In the genomic region with DNA sequence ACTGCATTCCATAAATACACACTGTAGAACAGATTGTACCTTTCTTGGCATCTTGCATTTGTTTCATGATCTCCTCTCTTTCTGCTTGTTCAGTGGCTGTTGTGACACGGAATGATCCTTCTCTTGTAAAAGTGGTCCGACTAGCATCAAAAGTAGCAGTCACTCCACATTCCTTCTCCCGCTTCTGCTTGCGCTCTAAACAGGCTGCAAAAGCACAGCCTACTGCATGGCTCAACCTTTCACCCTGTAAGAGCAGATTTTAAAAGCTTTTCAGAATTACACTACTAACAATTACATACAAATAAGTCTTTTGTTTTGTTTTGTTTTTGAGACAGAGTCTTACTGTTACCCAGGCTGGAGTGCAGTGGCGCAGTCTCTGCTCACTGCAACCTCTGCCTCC, we compare ENCODE assay signal across 1 cellular context.
A peak's percentile ranks its signal among the peaks of the same experiment; 100 is the strongest.
TF ChIP-seq lines count a peak whose summit lies in the region.

No MANE protein-coding gene starts in this region.

TF ChIP-seq in H1, 55 proteins besides CTCF, POLR2A, EP300 and RAD21 (continued from another document):
- TF ChIP-seq TEAD4 (IDR thresholded peaks at IDR 0.05; ENCODE audit: low read depth, low read length) = peak; percentile 37; the same call in 1 of the 2 replicates
TF ChIP-seq in H1: peak in this region for 1.
